Comparison of ENCODE assay signal across 12 cellular contexts in genomic region chr4:32775049-32775448, GRCh38.
DNase-seq lines count a peak whose midpoint lies in the region; ATAC-seq and TF ChIP-seq lines count a peak whose summit lies in the region.
"Had no signal": no experiment of that assay in that cellular context is flagged by ENCODE, and none has a peak within 500 bp of the region (broad histone marks: within the 10 kb centered on the region; RNA-seq: fewer than 3 reads in every experiment).

No MANE protein-coding gene starts in this region.

- H3K4me3 ChIP-seq in mammary epithelial cell (replicated peaks in 1 of 3; ENCODE audit: insufficient read depth in 1 of 3, low read depth in 2 of 3, low read length in 3 of 3) (no peak overlapping the region), SJCRH30 (no peak overlapping the region), iPS DF 6.9 (ENCODE audit: low read length) (no peak overlapping the region)
- H3K4me3 ChIP-seq: BLaER1 treated with 17β-estradiol and CSF1 and Interleukin-3, amounts not matched to agents 10 nM and 100 nM; K562 had no signal

- no peaks in the 10 kb centered on the region for H3K27me3 ChIP-seq in mammary epithelial cell (ENCODE audit: insufficient read depth, low read length)
- H3K27me3 ChIP-seq in SJCRH30 = no peaks in the 10 kb centered on the region
- H3K27me3 ChIP-seq in iPS DF 6.9 (ENCODE audit: control insufficient read depth, insufficient read depth, low read length) = no peaks in the 10 kb centered on the region
- H3K27me3 ChIP-seq: BLaER1 treated with 17β-estradiol and CSF1 and Interleukin-3, amounts not matched to agents 10 nM and 100 nM had no signal

- ATAC-seq in activated CD4-positive, CD25-positive, alpha-beta regulatory T cell treated with anti-CD3 and anti-CD28 coated beads, Interleukin-2, amount 50 U/mL, for 24 hours = no peak
- ATAC-seq in HG03095 (IDR thresholded peaks at IDR 0.05; ENCODE audit: unreplicated experiment) (no peak), HG03469 (IDR thresholded peaks at IDR 0.05; ENCODE audit: unreplicated experiment) (no peak)
- ATAC-seq: K562 had no signal

- H3K9ac ChIP-seq in mammary epithelial cell (ENCODE audit: insufficient read depth, low read length) = no peak overlapping the region
- H3K9ac ChIP-seq: BLaER1 treated with 17β-estradiol and CSF1 and Interleukin-3, amounts not matched to agents 10 nM and 100 nM had no signal

- no peaks in the 10 kb centered on the region for H4K20me1 ChIP-seq in mammary epithelial cell (ENCODE audit: insufficient read depth, low read length)
- H4K20me1 ChIP-seq: BLaER1 treated with 17β-estradiol and CSF1 and Interleukin-3, amounts not matched to agents 10 nM and 100 nM had no signal

- DNase-seq in T47D (ENCODE audit: low read depth in 1 of 2, low spot score in 1 of 2) (peak; percentile 4 to 70), mammary epithelial cell (no peak), SJCRH30 (peak; percentile 14 to 67), iPS DF 6.9 (ENCODE audit: low read depth, low spot score) (peak; percentile 25), NCI-H187 (lab: John Stamatoyannopoulos, UW) (no peak)
- DNase-seq: activated CD4-positive, alpha-beta T cell treated with anti-CD3 and anti-CD28 coated beads, Interleukin-2, amount 10 ng/mL, durations not matched to agents 24 days and 14 days; effector memory CD4-positive, alpha-beta T cell had no signal

- TF ChIP-seq CTCF in mammary epithelial cell (conservative IDR thresholded peaks at IDR 0.05 in 1 of 2, IDR thresholded peaks at IDR 0.05 in 1 of 2; ENCODE audit: extremely low read depth in 1 of 2, insufficient read depth in 1 of 2, low read depth in 1 of 2, low read length in 2 of 2) = peak in 1 of 2 donors; percentile 18

- no TSS peak for BruUV-seq in mammary epithelial cell (replicated peaks; lab: Mats Ljungman, UMichigan)

- in situ Hi-C loops in T47D (cut with HindIII; ENCODE audit: low pct_unique_long_range_greater_than_20kb, low sequenced_read_pairs) (no loop called here), mammary epithelial cell (cut with MboI; ENCODE audit: low sequenced_read_pairs in 2 of 2) (no loop called here)

- H2AFZ ChIP-seq in mammary epithelial cell (ENCODE audit: low read depth, low read length) = no peak overlapping the region

- no peaks in the 10 kb centered on the region for H3K36me3 ChIP-seq in mammary epithelial cell (ENCODE audit: insufficient read depth, low read length)
- no peaks in the 10 kb centered on the region for H3K36me3 ChIP-seq in SJCRH30
- H3K36me3 ChIP-seq in iPS DF 6.9 (ENCODE audit: control insufficient read depth, insufficient read depth, low read length) = no peaks in the 10 kb centered on the region
- H3K36me3 ChIP-seq: BLaER1 treated with 17β-estradiol and CSF1 and Interleukin-3, amounts not matched to agents 10 nM and 100 nM had no signal

- H3K9me3 ChIP-seq in mammary epithelial cell (replicated peaks; ENCODE audit: insufficient read depth, low read length) (peaks cover 2% of the 10 kb centered on the region), SJCRH30 (replicated peaks) (no peaks in the 10 kb centered on the region; the same call in 1 of the 2 replicates), iPS DF 6.9 (ENCODE audit: control insufficient read depth, insufficient read depth, low read length) (no peaks in the 10 kb centered on the region)
- H3K9me3 ChIP-seq: BLaER1 treated with 17β-estradiol and CSF1 and Interleukin-3, amounts not matched to agents 10 nM and 100 nM had no signal

- dilution Hi-C loops in mammary epithelial cell (cut with HindIII; ENCODE audit: low sequenced_read_pairs) = no loop called here

- H3K79me2 ChIP-seq in mammary epithelial cell (ENCODE audit: insufficient read depth, low read length) = no peaks in the 10 kb centered on the region

- intact Hi-C loops in mammary epithelial cell (cut with micrococcal nuclease) = no loop called here

- CTCF ChIA-PET in mammary epithelial cell (lab: Charles Lee; ENCODE audit: low non-redundant PET) = no interaction called here

- H3K4me1 ChIP-seq in mammary epithelial cell (ENCODE audit: insufficient read depth, low read length) (no peaks in the 10 kb centered on the region), SJCRH30 (no peaks in the 10 kb centered on the region), iPS DF 6.9 (ENCODE audit: control insufficient read depth, insufficient read depth, low read length) (no peaks in the 10 kb centered on the region)

- H3K27ac ChIP-seq in mammary epithelial cell (ENCODE audit: insufficient read depth, low read depth, low read length) = no peak overlapping the region
- no peak overlapping the region for H3K27ac ChIP-seq in SJCRH30
- no peak overlapping the region for H3K27ac ChIP-seq in iPS DF 6.9 (ENCODE audit: low read length)
- H3K27ac ChIP-seq: BLaER1 treated with 17β-estradiol and CSF1 and Interleukin-3, amounts not matched to agents 10 nM and 100 nM had no signal

- WGBS in mammary epithelial cell (ENCODE audit: low coverage, missing lambda C conversion rate) = 34% methylated on average over 5 of the region's 5 CpGs
- WGBS in iPS DF 6.9 (ENCODE audit: insufficient coverage, insufficient read length) = no CpG with 5 or more reads among the region's 5 CpGs

- no peak overlapping the region for H3K4me2 ChIP-seq in mammary epithelial cell (ENCODE audit: insufficient read depth, low read depth, low read length)
- H3K4me2 ChIP-seq: BLaER1 treated with 17β-estradiol and CSF1 and Interleukin-3, amounts not matched to agents 10 nM and 100 nM had no signal

Comparison
In these comparisons a context has a peak if more than half of its experiments do, and no peak if none do; other contexts are left out.
1. DNase-seq: peak in T47D (2 of 2), SJCRH30 (2 of 2) and iPS DF 6.9 (single experiment); none in mammary epithelial cell (single experiment) and NCI-H187 (0 of 2).